In the genomic region with DNA sequence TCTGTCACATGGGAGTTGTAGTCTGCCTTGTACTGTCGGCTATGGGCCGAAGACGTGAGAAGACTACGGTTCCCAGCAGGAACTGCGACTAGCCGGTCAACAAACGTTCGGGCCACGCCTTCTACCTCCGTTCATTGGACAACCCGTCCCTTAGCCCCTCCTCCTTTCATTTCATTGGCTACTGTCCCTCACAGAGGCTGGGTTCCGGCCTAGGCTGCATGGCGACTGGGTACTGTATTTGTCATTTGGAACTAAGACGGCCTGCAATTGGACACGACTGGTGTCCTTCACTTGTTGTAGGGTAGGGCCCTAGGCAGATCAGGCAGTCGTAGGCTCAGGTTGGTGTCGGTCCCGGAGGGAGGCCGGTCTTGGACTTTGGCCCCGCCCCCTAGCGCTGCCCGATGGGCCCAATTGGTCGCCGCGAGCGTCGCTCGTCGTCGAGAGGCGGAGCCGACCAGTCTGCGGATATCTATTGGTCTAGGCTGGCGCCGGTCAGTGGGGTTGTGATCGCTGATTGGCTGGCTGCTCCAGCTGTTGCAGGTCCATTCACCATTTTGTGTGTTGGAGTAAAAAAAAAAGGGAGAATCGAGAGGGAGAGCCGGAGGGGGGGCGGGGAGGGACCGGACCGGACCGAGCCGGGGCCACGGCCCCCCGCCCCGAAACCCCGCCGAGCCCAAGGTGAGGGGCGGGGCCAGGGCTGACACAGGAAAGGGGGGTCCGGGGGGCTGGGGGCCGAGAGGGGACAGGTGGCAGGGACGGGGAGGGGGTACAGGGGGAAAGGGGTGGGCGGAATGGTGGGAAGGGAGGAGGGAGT, we compare ENCODE assay signal across 8 cellular contexts.
DNase-seq lines count a peak whose midpoint lies in the region; ATAC-seq and TF ChIP-seq lines count a peak whose summit lies in the region.

Gene CIC (plus strand): TSS at position 549 of the 814 bp plus-strand sequence. CDS start 2,532 bp downstream, outside the sequence.

- TF ChIP-seq CTCF in AG09319 (IDR thresholded peaks at IDR 0.05; ENCODE audit: low read depth, low read length), result no peak

- ATAC-seq in HG03439 (IDR thresholded peaks at IDR 0.05; ENCODE audit: unreplicated experiment), result peak; percentile 76

- DNase-seq in AG09319 (ENCODE audit: extremely low read depth, low read depth) (peak; percentile 100), GM19238 (ENCODE audit: insufficient read length, low spot score) (peak; percentile 97), NCI-H510A (lab: John Stamatoyannopoulos, UW) (peak; percentile 99), cerebellar nuclear complex (lab: John Stamatoyannopoulos, UW) (peak; percentile 100), iris pigment epithelial cell (ENCODE audit: low read depth) (peak; percentile 100)
- peak; percentile 99 for DNase-seq in activated CD4-positive, alpha-beta T cell treated with anti-CD3 and anti-CD28 coated beads for 1 hour
- DNase-seq in stimulated activated CD4-positive, alpha-beta T cell treated with anti-CD3 and anti-CD28 coated beads, Interleukin-12 subunit alpha, Interleukin-12 subunit beta, amount 100 ng/mL, for 24 hours (ENCODE audit: low read depth in 2 of 2), result peak; percentile 98 to 99

Comparison
In these comparisons a context has a peak if more than half of its experiments do, and no peak if none do; other contexts are left out.
1. Peak in every context shown above with its lines: DNase-seq and ATAC-seq.